In the genomic region with DNA sequence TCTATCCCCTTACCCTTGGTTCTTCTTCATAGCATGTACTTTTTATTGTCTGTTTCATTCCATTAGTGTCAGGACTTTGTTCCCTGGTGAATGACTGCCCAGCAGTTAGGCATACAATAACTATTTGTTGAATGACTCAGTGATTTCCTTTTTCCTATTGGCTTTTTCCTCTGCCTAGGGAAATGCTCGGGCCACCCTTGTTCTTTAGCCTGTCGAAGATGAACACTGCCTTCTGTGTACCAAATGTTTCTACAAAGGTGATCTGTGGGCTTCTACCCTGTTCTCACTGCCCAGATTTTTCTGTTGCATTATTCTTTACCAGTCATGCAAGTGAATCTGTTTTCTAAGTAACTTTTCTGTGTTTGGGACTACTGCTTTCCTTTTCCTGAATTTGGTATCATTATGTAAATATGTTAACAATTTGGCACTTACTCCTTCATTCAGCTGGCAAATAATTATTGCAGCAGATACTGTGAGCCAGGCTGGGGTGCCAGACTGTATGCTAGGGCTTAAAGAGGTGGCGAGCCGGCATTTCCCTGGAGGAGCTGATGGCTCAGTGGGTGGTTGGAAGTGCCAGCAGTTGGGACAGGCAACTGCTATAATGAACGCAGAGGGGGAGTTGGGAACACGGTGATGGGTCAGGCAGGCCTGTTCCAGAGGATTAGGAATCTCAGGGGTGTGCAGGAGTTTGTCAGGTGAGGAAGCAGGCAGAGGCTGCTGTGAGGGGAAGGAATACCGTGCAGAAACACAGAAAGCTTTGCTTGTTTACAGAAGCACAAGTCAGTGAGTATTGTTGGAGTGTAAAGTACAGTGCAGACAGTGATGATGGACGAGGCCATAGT, we compare ENCODE assay signal across 8 cellular contexts. TPM values are rescaled to one million over a fixed set of nuclear protein-coding genes. Genes with fewer than 3 reads are reported as not detected.
DNase-seq lines count a peak whose midpoint lies in the region; ATAC-seq and TF ChIP-seq lines count a peak whose summit lies in the region.

No MANE protein-coding gene starts in this region.

- H3K4me3 ChIP-seq in left lung (no peak overlapping the region), BE2C (ENCODE audit: low read depth, low read length) (no peak overlapping the region)

- H3K9me3 Mint-ChIP-seq in chondrocyte (ENCODE audit: low read depth) = no peaks in the 10 kb centered on the region

- TF ChIP-seq CTCF in chondrocyte (IDR thresholded peaks at IDR 0.05) (no peak), left lung (IDR thresholded peaks at IDR 0.05) (no peak), BE2C (IDR thresholded peaks at IDR 0.05; ENCODE audit: low read depth, low read length) (no peak)

- DNase-seq in Right ventricle myocardium superior (peak; percentile 50), cardiac septum (ENCODE audit: low spot score) (no peak), chondrocyte (ENCODE audit: low spot score) (no peak), left lung (no peak), posterior vena cava (ENCODE audit: low spot score) (no peak), NCI-H1092 treated with DMSO at 0.1 percent for 48 hours (lab: John Stamatoyannopoulos, UW) (no peak), BE2C (no peak)

- no peak overlapping the region for H3K27ac ChIP-seq in left lung

- H3K27ac Mint-ChIP-seq in chondrocyte (ENCODE audit: unreplicated experiment) = peak overlapping the region; percentile 63

- no peaks in the 10 kb centered on the region for H3K36me3 Mint-ChIP-seq in chondrocyte (ENCODE audit: low read depth)

- H3K27me3 ChIP-seq in left lung (no peaks in the 10 kb centered on the region), BE2C (no peaks in the 10 kb centered on the region)

- H3K36me3 ChIP-seq in left lung (peaks cover 0 to 6% of the 10 kb centered on the region in 2 donors), BE2C (no peaks in the 10 kb centered on the region)

- peak; percentile 60 for ATAC-seq in Right ventricle myocardium superior (ENCODE audit: poor library complexity)
- peak; percentile 51 for ATAC-seq in left lung
- no peak for ATAC-seq in GM18873 (IDR thresholded peaks at IDR 0.05; ENCODE audit: low FRiP score, unreplicated experiment)

- intact Hi-C loops in Right ventricle myocardium superior (cut with DNase I) = no loop called here
- intact Hi-C loops in cardiac septum (cut with DNase I) = no loop called here
- intact Hi-C loops in left lung (cut with DNase I) = no loop called here
- intact Hi-C loops in posterior vena cava (cut with DNase I) = no loop called here

- no peaks in the 10 kb centered on the region for H3K9me3 ChIP-seq in left lung
- no peaks in the 10 kb centered on the region for H3K9me3 ChIP-seq in BE2C

- H3K4me1 Mint-ChIP-seq in chondrocyte (ENCODE audit: low read depth) = peaks cover 15% of the 10 kb centered on the region

- H3K4me3 Mint-ChIP-seq in chondrocyte (ENCODE audit: unreplicated experiment) = no peak overlapping the region

- H3K4me1 ChIP-seq in left lung (peaks cover 4 to 26% of the 10 kb centered on the region in 2 donors), BE2C (no peaks in the 10 kb centered on the region)

- H3K27me3 Mint-ChIP-seq in chondrocyte (ENCODE audit: low read depth) = no peaks in the 10 kb centered on the region

RNA-seq across cellular contexts. Expression of gene KDM4C, which starts 30.6 kb away (rescaled TPM):
- total RNA-seq in Right ventricle myocardium superior = 14.2 TPM
- total RNA-seq in cardiac septum = 16.8 TPM
- 18.1 to 24.3 TPM (median 21.5 TPM) in 3 replicates for total RNA-seq in chondrocyte
- 10 to 100 TPM; 25.2 to 34.8 TPM for total RNA-seq in left lung
- 10 to 100 TPM; 31.1 to 36.7 TPM for total RNA-seq in posterior vena cava
- polyA plus RNA-seq in BE2C (2012; ENCODE audit: insufficient read depth, insufficient read length, low read depth) = 11.5 TPM
